14 cellular contexts compared by ENCODE assay signal in genomic region chr2:234669611-234670010, GRCh38.
DNase-seq lines count a peak whose midpoint lies in the region; ATAC-seq and TF ChIP-seq lines count a peak whose summit lies in the region.
"Had no signal": no experiment of that assay in that cellular context is flagged by ENCODE, and none has a peak within 500 bp of the region (broad histone marks: within the 10 kb centered on the region; RNA-seq: fewer than 3 reads in every experiment).

No MANE protein-coding gene starts in this region.

- intact Hi-C loops in MCF 10A (cut with micrococcal nuclease), result loop anchor here (10.0 kb wide), 1 partner anchor 285 kb away; the partner anchor contains the start of gene SH3BP4
- intact Hi-C loops in breast epithelium (cut with DNase I; ENCODE audit: low total_unique reads), result no loop called here
- intact Hi-C loops in testis (cut with DNase I; ENCODE audit: low total_unique reads), result no loop called here

- no TSS peak for BruUV-seq in MCF 10A (replicated peaks; lab: Mats Ljungman, UMichigan)

- H3K9me3 ChIP-seq in breast epithelium (no peaks in the 10 kb centered on the region), testis (no peaks in the 10 kb centered on the region)

- DNase-seq in MCF 10A (ENCODE audit: unreplicated experiment) (no peak), breast epithelium (ENCODE audit: low spot score in 2 of 2) (no peak), RWPE1 (ENCODE audit: low spot score) (no peak), fibroblast of mammary gland (ENCODE audit: low read depth) (no peak), testis (peak; percentile 52), anterior cingulate cortex (lab: John Stamatoyannopoulos, UW) (no peak), T-helper 2 cell (no peak)
- DNase-seq: activated CD8-positive, alpha-beta memory T cell treated with anti-CD3 and anti-CD28 coated beads, Interleukin-2, amount 50 U/mL, for 48 hours; NCI-H2171 treated with DMSO at 0.1 percent for 48 hours; occipital lobe; spleen had no signal

- H3K4me3 Mint-ChIP-seq in MCF 10A (ENCODE audit: unreplicated experiment), result no peak overlapping the region
- H3K4me3 Mint-ChIP-seq: activated naive CD8-positive, alpha-beta T cell; dendritic cell treated with granulocyte-macrophage colony-stimulating factor and Interleukin-4, amounts not matched to agents 40 ng/mL and 50 ng/mL, for 4 days had no signal

- H3K36me3 Mint-ChIP-seq in MCF 10A (ENCODE audit: insufficient read depth, unreplicated experiment), result no peaks in the 10 kb centered on the region

- H3K4me3 ChIP-seq in breast epithelium (no peak overlapping the region), fibroblast of mammary gland (ENCODE audit: control insufficient read depth, low read depth, low read length) (no peak overlapping the region), testis (no peak overlapping the region)
- H3K4me3 ChIP-seq: spleen had no signal

- H3K27me3 ChIP-seq in breast epithelium (no peaks in the 10 kb centered on the region), testis (no peaks in the 10 kb centered on the region)
- H3K27me3 ChIP-seq: spleen had no signal

- H3K27me3 Mint-ChIP-seq in MCF 10A (ENCODE audit: insufficient read depth, unreplicated experiment), result no peaks in the 10 kb centered on the region
- H3K27me3 Mint-ChIP-seq: dendritic cell treated with granulocyte-macrophage colony-stimulating factor and Interleukin-4, amounts not matched to agents 40 ng/mL and 50 ng/mL, for 4 days had no signal

- POLR2A ChIA-PET in MCF 10A (lab: Yijun Ruan, JAX) (interaction anchor here (0.9 kb wide), 1 partner anchor 10 kb away, joined by 3 read pairs; no protein-coding TSS in a partner anchor), RWPE1 (lab: Yijun Ruan, JAX; ENCODE audit: low non-redundant PET) (no interaction called here)

- H3K36me3 ChIP-seq in breast epithelium (no peaks in the 10 kb centered on the region), testis (ENCODE audit: low read depth, missing control alignments) (no peaks in the 10 kb centered on the region)
- H3K36me3 ChIP-seq: spleen had no signal

- no peak overlapping the region for H3K27ac Mint-ChIP-seq in MCF 10A (ENCODE audit: low read depth, unreplicated experiment)
- H3K27ac Mint-ChIP-seq: activated naive CD8-positive, alpha-beta T cell; dendritic cell treated with granulocyte-macrophage colony-stimulating factor and Interleukin-4, amounts not matched to agents 40 ng/mL and 50 ng/mL, for 4 days had no signal

- TF ChIP-seq CTCF in MCF 10A (IDR thresholded peaks at IDR 0.05; ENCODE audit: unreplicated experiment) (peak; percentile 37), breast epithelium (IDR thresholded peaks at IDR 0.05) (no peak), RWPE1 (conservative IDR thresholded peaks at IDR 0.05; ENCODE audit: low read depth) (no peak), fibroblast of mammary gland (conservative IDR thresholded peaks at IDR 0.05; ENCODE audit: control insufficient read depth, insufficient read depth, low read depth, low read length) (peak; percentile 23), testis (IDR thresholded peaks at IDR 0.05) (peak in 2 of 3 experiments; percentile 23 to 30)

- ATAC-seq in GM19452 (IDR thresholded peaks at IDR 0.05; ENCODE audit: unreplicated experiment), result no peak

- CTCF ChIA-PET in MCF 10A (lab: Yijun Ruan, JAX) (no interaction called here), RWPE1 (lab: Yijun Ruan, JAX) (interaction anchor here (0.6 to 0.7 kb wide), 2 partner anchors 105 to 811 kb away, joined by 3 read pairs; no protein-coding TSS in a partner anchor)

- H3K4me1 ChIP-seq in breast epithelium (no peaks in the 10 kb centered on the region), testis (peaks cover 10% of the 10 kb centered on the region)
- H3K4me1 ChIP-seq: spleen had no signal

- H3K27ac ChIP-seq in breast epithelium (no peak overlapping the region), RWPE1 (peak overlapping the region; percentile 68; the same call in 1 of the 2 replicates), testis (no peak overlapping the region)
- H3K27ac ChIP-seq: spleen had no signal

- no peaks in the 10 kb centered on the region for H3K9me3 Mint-ChIP-seq in MCF 10A (ENCODE audit: unreplicated experiment)

- H3K4me1 Mint-ChIP-seq in MCF 10A (ENCODE audit: insufficient read depth, unreplicated experiment), result peaks cover 15% of the 10 kb centered on the region

- TF ChIP-seq POLR2A in breast epithelium (IDR thresholded peaks at IDR 0.05) (no peak), testis (IDR thresholded peaks at IDR 0.05) (no peak)

- WGBS in testis, 2 donors, result 81 to 84% methylated on average over 2 of the region's 2 CpGs

Comparison
In these comparisons a context has a peak if more than half of its experiments do, and no peak if none do; other contexts are left out.
1. CTCF ChIP-seq: peak in MCF 10A (single experiment), fibroblast of mammary gland (single experiment) and testis (2 of 3); none in breast epithelium (0 of 3) and RWPE1 (single experiment).